In the genomic region with DNA sequence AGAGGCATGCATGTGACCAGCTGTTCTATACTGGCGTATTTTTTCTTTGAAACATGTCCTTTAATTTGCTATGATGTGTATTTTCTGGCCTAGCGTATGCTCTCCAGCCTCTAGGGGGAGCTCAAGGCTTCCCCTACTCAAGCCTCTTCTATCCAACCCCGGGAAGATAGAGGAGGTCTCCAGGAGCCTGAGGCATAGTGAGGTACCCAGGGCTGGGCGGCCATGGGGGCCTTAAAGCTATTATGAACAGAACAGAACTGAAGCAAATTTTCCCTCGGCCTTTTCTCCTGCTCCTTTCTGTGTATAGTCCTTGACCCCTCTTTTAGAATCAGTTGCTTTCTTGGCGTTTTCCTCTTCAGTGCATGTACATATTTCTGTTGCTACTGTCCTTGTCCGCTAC, we compare ENCODE assay signal across 8 cellular contexts.
DNase-seq lines count a peak whose midpoint lies in the region; ATAC-seq and TF ChIP-seq lines count a peak whose summit lies in the region.

No MANE protein-coding gene starts in this region.

- H3K4me2 ChIP-seq in GM23248 (ENCODE audit: unreplicated experiment), result no peak overlapping the region

- peak; percentile 48 for DNase-seq in D341Med (ENCODE audit: low spot score)
- DNase-seq in GM23248, result peak; percentile 69
- DNase-seq in NCI-H460 (ENCODE audit: extremely low read depth, low read depth), result peak; percentile 32
- DNase-seq in adipocyte (ENCODE audit: low read depth), result peak; percentile 50
- peak; percentile 56 for DNase-seq in iPS DF 19.7 (ENCODE audit: low read depth, low spot score)
- DNase-seq in stimulated activated naive B cell treated with anti-CD40 and anti-IgM and Interleukin-4, amounts not matched to agents 10 μg/mL and 1 μg/mL and 100 μg/mL, for 72 hours, result no peak
- DNase-seq in omental fat pad (ENCODE audit: low spot score), result no peak

- H3K27ac Mint-ChIP-seq in stimulated activated naive B cell treated with anti-CD40 and anti-IgM and Interleukin-4, amounts not matched to agents 10 μg/mL and 1 μg/mL and 100 μg/mL, for 72 hours, result no peak overlapping the region

- TF ChIP-seq CTCF in omental fat pad (IDR thresholded peaks at IDR 0.05), result no peak

- 34 to 35% methylated on average over 7 of the region's 7 CpGs for WGBS in GM23248 (ENCODE audit: low coverage in 1 of 2, low lambda C conversion rate in 2 of 2, missing lambda C conversion rate in 2 of 2), 2 experiments

- no peaks in the 10 kb centered on the region for H3K36me3 Mint-ChIP-seq in stimulated activated naive B cell treated with anti-CD40 and anti-IgM and Interleukin-4, amounts not matched to agents 10 μg/mL and 1 μg/mL and 100 μg/mL, for 72 hours

- H3K79me2 ChIP-seq in GM23248 (ENCODE audit: insufficient read depth), result no peaks in the 10 kb centered on the region

- in situ Hi-C loops in GM23248 (cut with MboI), result no loop called here

- H3K27ac ChIP-seq in GM23248, result no peak overlapping the region

- H3K27me3 Mint-ChIP-seq in stimulated activated naive B cell treated with anti-CD40 and anti-IgM and Interleukin-4, amounts not matched to agents 10 μg/mL and 1 μg/mL and 100 μg/mL, for 72 hours, result no peaks in the 10 kb centered on the region

- no peaks in the 10 kb centered on the region for H3K4me1 ChIP-seq in GM23248 (ENCODE audit: insufficient read depth)
- H3K4me1 ChIP-seq in adipocyte (ENCODE audit: control insufficient read depth, insufficient read depth, low read length), result peaks cover 7% of the 10 kb centered on the region

- H3K4me3 ChIP-seq in GM23248 (no peak overlapping the region), adipocyte (ENCODE audit: low read length) (no peak overlapping the region)

- H3K9ac ChIP-seq in GM23248, result no peak overlapping the region
- no peak overlapping the region for H3K9ac ChIP-seq in adipocyte (ENCODE audit: low read length)

- H3K4me3 Mint-ChIP-seq in stimulated activated naive B cell treated with anti-CD40 and anti-IgM and Interleukin-4, amounts not matched to agents 10 μg/mL and 1 μg/mL and 100 μg/mL, for 72 hours, result no peak overlapping the region

- H3K4me1 Mint-ChIP-seq in stimulated activated naive B cell treated with anti-CD40 and anti-IgM and Interleukin-4, amounts not matched to agents 10 μg/mL and 1 μg/mL and 100 μg/mL, for 72 hours, result no peaks in the 10 kb centered on the region

- no peaks in the 10 kb centered on the region for H3K9me3 Mint-ChIP-seq in stimulated activated naive B cell treated with anti-CD40 and anti-IgM and Interleukin-4, amounts not matched to agents 10 μg/mL and 1 μg/mL and 100 μg/mL, for 72 hours

- H3F3A ChIP-seq in GM23248 (ENCODE audit: insufficient read depth), result no peaks in the 10 kb centered on the region

- H2AFZ ChIP-seq in GM23248, result peak overlapping the region; percentile 33; the same call in 1 of the 2 replicates

- H3K27me3 ChIP-seq in GM23248 (replicated peaks; ENCODE audit: insufficient read depth), result peaks cover 2% of the 10 kb centered on the region; the same call in 1 of the 2 replicates
- H3K27me3 ChIP-seq in adipocyte (replicated peaks; ENCODE audit: control insufficient read depth, insufficient read depth, low read length), result peaks cover 4% of the 10 kb centered on the region

- H3K9me3 ChIP-seq in GM23248 (ENCODE audit: low read depth), result no peaks in the 10 kb centered on the region
- H3K9me3 ChIP-seq in adipocyte (ENCODE audit: control insufficient read depth, low read length), result no peaks in the 10 kb centered on the region

- H3K36me3 ChIP-seq in GM23248 (ENCODE audit: low read depth) (no peaks in the 10 kb centered on the region), adipocyte (ENCODE audit: control insufficient read depth, insufficient read depth, low read length, severe bottlenecking) (no peaks in the 10 kb centered on the region)

- peak; percentile 48 to 49 for ATAC-seq in stimulated activated naive B cell treated with anti-CD40 and anti-IgM and Interleukin-4, amounts not matched to agents 10 μg/mL and 1 μg/mL and 100 μg/mL, for 72 hours (replicated peaks)
- ATAC-seq in omental fat pad (ENCODE audit: low FRiP score), result no peak
- no peak for ATAC-seq in activated CD4-positive, CD25-positive, alpha-beta regulatory T cell treated with anti-CD3 and anti-CD28 coated beads, Interleukin-2, amount 50 U/mL, for 24 hours

- no peaks in the 10 kb centered on the region for H4K20me1 ChIP-seq in GM23248 (ENCODE audit: insufficient read depth)

- H3K9me2 ChIP-seq in GM23248 (ENCODE audit: insufficient read depth), result no peaks in the 10 kb centered on the region

Comparison
In these comparisons a context has a peak if more than half of its experiments do, and no peak if none do; other contexts are left out.
1. DNase-seq: peak in D341Med (single experiment), GM23248 (single experiment), NCI-H460 (single experiment), adipocyte (single experiment) and iPS DF 19.7 (single experiment); none in stimulated activated naive B cell treated with anti-CD40 and anti-IgM and Interleukin-4, amounts not matched to agents 10 μg/mL and 1 μg/mL and 100 μg/mL, for 72 hours (single experiment) and omental fat pad (single experiment).
2. ATAC-seq: peak in stimulated activated naive B cell treated with anti-CD40 and anti-IgM and Interleukin-4, amounts not matched to agents 10 μg/mL and 1 μg/mL and 100 μg/mL, for 72 hours (2 of 2); none in omental fat pad (single experiment) and activated CD4-positive, CD25-positive, alpha-beta regulatory T cell treated with anti-CD3 and anti-CD28 coated beads, Interleukin-2, amount 50 U/mL, for 24 hours (0 of 2).